ENCODE assay signal across 8 cellular contexts in the genomic region with DNA sequence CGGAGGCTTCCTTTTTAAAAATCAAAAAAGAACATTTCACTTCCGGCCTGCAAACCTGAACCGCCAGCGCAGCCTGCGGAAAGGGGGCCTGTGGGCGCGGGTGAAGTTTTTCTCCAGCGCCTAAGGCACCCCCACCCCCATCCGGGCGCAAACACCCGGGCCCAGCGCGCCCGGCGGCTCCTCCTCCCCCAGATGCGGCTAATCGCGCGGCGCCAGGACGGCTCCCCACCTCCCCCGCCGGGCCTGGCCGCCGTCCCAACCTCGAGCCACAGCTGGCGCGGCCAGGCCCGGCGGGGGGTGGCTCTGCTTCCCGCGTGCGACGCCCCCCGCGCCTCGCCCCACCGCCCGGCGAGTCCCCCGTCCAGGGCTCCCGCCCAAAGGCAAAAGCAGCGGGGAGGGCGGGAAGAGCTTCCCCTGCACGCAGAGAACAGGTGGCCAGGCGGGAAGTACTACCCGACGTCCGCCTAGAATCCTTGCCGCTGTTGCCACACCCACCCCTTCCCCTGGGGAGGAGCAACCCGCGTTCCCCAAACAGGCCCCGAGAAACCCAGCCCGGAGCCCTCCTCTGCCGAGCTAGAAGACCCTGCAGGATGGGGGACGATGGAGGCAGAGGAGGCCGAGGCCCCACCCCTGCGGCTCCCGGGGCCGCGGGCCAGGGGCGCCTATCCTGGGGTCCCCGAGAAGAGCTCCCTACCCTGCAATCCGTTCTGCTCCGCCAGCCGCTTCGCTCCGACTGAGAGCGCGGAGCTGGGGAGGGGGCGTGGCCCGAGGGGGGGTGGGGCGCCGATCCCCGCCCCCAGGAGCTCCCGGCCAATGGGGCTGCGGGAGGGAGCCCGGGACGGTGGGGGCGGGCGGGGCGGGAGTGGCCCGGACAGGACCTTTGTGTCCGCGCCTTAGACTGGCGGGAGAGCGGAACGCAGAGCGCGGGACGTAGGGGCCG. TPM values are rescaled to one million over a fixed set of nuclear protein-coding genes. Genes with fewer than 3 reads are reported as not detected.
A peak's percentile ranks its signal among the peaks of the same experiment; 100 is the strongest.
DNase-seq lines count a peak whose midpoint lies in the region; ATAC-seq and TF ChIP-seq lines count a peak whose summit lies in the region.

A gene (minus strand): TSS at position 735 of the 940 bp plus-strand sequence. CDS start 9,678 bp downstream, outside the sequence.

- H3K36me3 ChIP-seq in kidney epithelial cell (ENCODE audit: control insufficient read depth, insufficient read depth, low read length) = no peaks in the 10 kb centered on the region

- no peak for TF ChIP-seq CTCF in AG09319 (IDR thresholded peaks at IDR 0.05; ENCODE audit: low read depth, low read length)
- no peak for TF ChIP-seq CTCF in kidney epithelial cell (IDR thresholded peaks at IDR 0.05; ENCODE audit: insufficient read depth, low read length, poor library complexity, severe bottlenecking)

- H3K27me3 ChIP-seq in kidney epithelial cell (ENCODE audit: control insufficient read depth, insufficient read depth, low read length) = no peaks in the 10 kb centered on the region

- peak within 1 kb of the TSS; percentile 59 for H3K4me3 ChIP-seq in kidney epithelial cell (ENCODE audit: low read depth, low read length)

- DNase-seq in AG09319 (ENCODE audit: extremely low read depth, low read depth) (peak; percentile 55), NCI-H446 (lab: John Stamatoyannopoulos, UW) (peak; percentile 81 to 93), cerebellar cortex (ENCODE audit: low spot score) (peak; percentile 76), kidney epithelial cell (ENCODE audit: low read depth) (no peak)
- peak; percentile 78 for DNase-seq in activated CD4-positive, CD25-positive, alpha-beta regulatory T cell treated with anti-CD3 and anti-CD28 coated beads, Interleukin-2, amount 50 U/mL, for 72 hours
- peak; percentile 50 to 59 for DNase-seq in stimulated activated CD4-positive, alpha-beta T cell treated with anti-CD3 and anti-CD28 coated beads, Interleukin-1b, Interleukin-23, amount 100 ng/mL, for 1 hour (ENCODE audit: low read depth in 2 of 2)

- peak; percentile 73 for ATAC-seq in GM19035 (IDR thresholded peaks at IDR 0.05; ENCODE audit: unreplicated experiment)
- ATAC-seq in HG03342 (IDR thresholded peaks at IDR 0.05; ENCODE audit: unreplicated experiment) = peak; percentile 61

RNA-seq across cellular contexts. Expression of the gene that starts here (rescaled TPM):
- 113 and 119 TPM in 2 replicates for total RNA-seq in kidney epithelial cell
